Comparison of ENCODE assay signal across 18 cellular contexts in genomic region chr3:32948625-32949445, GRCh38. TPM values are rescaled to one million over a fixed set of nuclear protein-coding genes. Genes with fewer than 3 reads are reported as not detected.
DNase-seq lines count a peak whose midpoint lies in the region; ATAC-seq lines count a peak whose summit lies in the region.
"Had no signal": no experiment of that assay in that cellular context is flagged by ENCODE, and none has a peak within 500 bp of the region (broad histone marks: within the 10 kb centered on the region; RNA-seq: fewer than 3 reads in every experiment).

No MANE protein-coding gene starts in this region.

- peaks cover 46% of the 10 kb centered on the region for H3K4me1 ChIP-seq in CD4-positive, CD25-positive, alpha-beta regulatory T cell (ENCODE audit: control insufficient read depth, insufficient read depth, low read length, poor library complexity, severe bottlenecking)
- H3K4me1 ChIP-seq: HAP-1 had no signal

- H3K9me3 ChIP-seq in CD4-positive, CD25-positive, alpha-beta regulatory T cell (ENCODE audit: control insufficient read depth in 2 of 2, low read length in 2 of 2) = no peaks in the 10 kb centered on the region
- H3K9me3 ChIP-seq in T-helper 17 cell (ENCODE audit: control insufficient read depth, low read length, poor library complexity, severe bottlenecking) = no peaks in the 10 kb centered on the region
- H3K9me3 ChIP-seq: HAP-1 had no signal

- no peak overlapping the region for H3K4me3 ChIP-seq in CD4-positive, CD25-positive, alpha-beta regulatory T cell (ENCODE audit: low read depth, low read length)
- H3K4me3 ChIP-seq: HAP-1 had no signal

- H3K4me3 Mint-ChIP-seq in CD4-positive, CD25-positive, alpha-beta regulatory T cell = peak overlapping the region in 3 of 4 donors; percentile 10 to 44 (median 15)
- no peak overlapping the region for H3K4me3 Mint-ChIP-seq in T-helper 17 cell
- no peak overlapping the region for H3K4me3 Mint-ChIP-seq in central memory CD8-positive, alpha-beta T cell
- no peak overlapping the region for H3K4me3 Mint-ChIP-seq in effector memory CD8-positive, alpha-beta T cell

- no peaks in the 10 kb centered on the region for H3K27me3 ChIP-seq in CD4-positive, CD25-positive, alpha-beta regulatory T cell (ENCODE audit: control insufficient read depth, insufficient read depth, low read length)

- H3K9me3 Mint-ChIP-seq in CD4-positive, CD25-positive, alpha-beta regulatory T cell = peaks cover 0 to 2% (median 0%) of the 10 kb centered on the region in 7 donors
- H3K9me3 Mint-ChIP-seq in central memory CD8-positive, alpha-beta T cell = no peaks in the 10 kb centered on the region
- no peaks in the 10 kb centered on the region for H3K9me3 Mint-ChIP-seq in effector memory CD8-positive, alpha-beta T cell
- H3K9me3 Mint-ChIP-seq: CD8-positive, alpha-beta memory T cell had no signal

- peaks cover 21% of the 10 kb centered on the region for H3K36me3 Mint-ChIP-seq in CD4-positive, CD25-positive, alpha-beta regulatory T cell
- peaks cover 4% of the 10 kb centered on the region for H3K36me3 Mint-ChIP-seq in T-helper 17 cell (ENCODE audit: low read depth)
- H3K36me3 Mint-ChIP-seq in central memory CD8-positive, alpha-beta T cell (ENCODE audit: insufficient read depth) = peaks cover 4% of the 10 kb centered on the region
- peaks cover 5% of the 10 kb centered on the region for H3K36me3 Mint-ChIP-seq in effector memory CD8-positive, alpha-beta T cell (ENCODE audit: insufficient read depth)

- peaks cover 12% of the 10 kb centered on the region for H3K36me3 ChIP-seq in CD4-positive, CD25-positive, alpha-beta regulatory T cell (ENCODE audit: control insufficient read depth, insufficient read depth, low read length)
- H3K36me3 ChIP-seq: HAP-1 had no signal

- H3K27me3 Mint-ChIP-seq in CD4-positive, CD25-positive, alpha-beta regulatory T cell = no peaks in the 10 kb centered on the region
- H3K27me3 Mint-ChIP-seq in T-helper 17 cell = no peaks in the 10 kb centered on the region
- H3K27me3 Mint-ChIP-seq in central memory CD8-positive, alpha-beta T cell = no peaks in the 10 kb centered on the region
- H3K27me3 Mint-ChIP-seq in effector memory CD8-positive, alpha-beta T cell = no peaks in the 10 kb centered on the region
- H3K27me3 Mint-ChIP-seq: CD8-positive, alpha-beta memory T cell had no signal

- peak overlapping the region in 2 of 3 donors; percentile 75 to 82 for H3K27ac Mint-ChIP-seq in CD4-positive, CD25-positive, alpha-beta regulatory T cell
- H3K27ac Mint-ChIP-seq in T-helper 17 cell = peak overlapping the region; percentile 99
- peak overlapping the region; percentile 49 for H3K27ac Mint-ChIP-seq in central memory CD8-positive, alpha-beta T cell (ENCODE audit: low read depth)
- H3K27ac Mint-ChIP-seq in effector memory CD8-positive, alpha-beta T cell = no peak overlapping the region

- peak overlapping the region; percentile 20 for H3K27ac ChIP-seq in CD4-positive, CD25-positive, alpha-beta regulatory T cell (ENCODE audit: insufficient read depth, low read length, poor library complexity, severe bottlenecking)
- H3K27ac ChIP-seq: 22Rv1 had no signal

- H3K4me1 Mint-ChIP-seq in CD4-positive, CD25-positive, alpha-beta regulatory T cell = peaks cover 16 to 60% (median 33%) of the 10 kb centered on the region in 4 donors
- H3K4me1 Mint-ChIP-seq in T-helper 17 cell = peaks cover 39% of the 10 kb centered on the region
- H3K4me1 Mint-ChIP-seq in central memory CD8-positive, alpha-beta T cell = peaks cover 40% of the 10 kb centered on the region
- H3K4me1 Mint-ChIP-seq in effector memory CD8-positive, alpha-beta T cell (ENCODE audit: low read depth in 2 of 2) = peaks cover 15 to 21% of the 10 kb centered on the region in 2 donors

- DNase-seq in DMS153 treated with DMSO at 0.1 percent for 48 hours (lab: John Stamatoyannopoulos, UW; ENCODE audit: unreplicated experiment) (peak; percentile 0), DMS153 (lab: John Stamatoyannopoulos, UW) (no peak), T-helper 17 cell (no peak)
- no peak for DNase-seq in CD4-positive, CD25-positive, alpha-beta regulatory T cell
- DNase-seq in central memory CD8-positive, alpha-beta T cell (ENCODE audit: low spot score in 2 of 2) = no peak
- DNase-seq in effector memory CD8-positive, alpha-beta T cell = no peak
- DNase-seq: CD8-positive, alpha-beta memory T cell; NCI-H1417 treated with DMSO at 0.1 percent for 48 hours; NCI-H2081 treated with DMSO at 0.1 percent for 48 hours; NCI-H524 treated with DMSO at 0.1 percent for 48 hours; OCI-M1; SIG-M5 had no signal

- ATAC-seq in CD4-positive, CD25-positive, alpha-beta regulatory T cell (ENCODE audit: low read depth in 2 of 2) = no peak
- ATAC-seq in T-helper 17 cell (no peak), HG03520 (IDR thresholded peaks at IDR 0.05; ENCODE audit: unreplicated experiment) (no peak), HG02870 (IDR thresholded peaks at IDR 0.05; ENCODE audit: unreplicated experiment) (no peak)
- no peak for ATAC-seq in central memory CD8-positive, alpha-beta T cell (replicated peaks; ENCODE audit: extremely low read depth, poor library complexity, severe bottlenecking)
- ATAC-seq in effector memory CD8-positive, alpha-beta T cell (replicated peaks) = no peak

RNA-seq across cellular contexts. Expression of gene CCR4, which starts 2.6 kb away (rescaled TPM):
- total RNA-seq in CD4-positive, CD25-positive, alpha-beta regulatory T cell = 366 TPM
- polyA plus RNA-seq in CD4-positive, CD25-positive, alpha-beta regulatory T cell = 100 to 1,000 TPM in 1 of 4 donors, 10 to 100 TPM in 3; 80.8 to 109 (median 93.6) TPM
- 100 to 1,000 TPM; 117 to 149 TPM for total RNA-seq in T-helper 17 cell
- total RNA-seq: RPMI7951 had no signal
- polyA plus RNA-seq: BJ had no signal

Comparison
In these comparisons a context has a peak if more than half of its experiments do, and no peak if none do; other contexts are left out.
1. H3K27ac Mint-ChIP-seq: peak in CD4-positive, CD25-positive, alpha-beta regulatory T cell (2 of 3), T-helper 17 cell (single experiment) and central memory CD8-positive, alpha-beta T cell (single experiment); none in effector memory CD8-positive, alpha-beta T cell (0 of 2).
2. H3K4me3 Mint-ChIP-seq: peak in CD4-positive, CD25-positive, alpha-beta regulatory T cell (3 of 4); none in T-helper 17 cell (single experiment), central memory CD8-positive, alpha-beta T cell (single experiment) and effector memory CD8-positive, alpha-beta T cell (0 of 2).